ENCODE assay signal across 15 cellular contexts in the genomic region with DNA sequence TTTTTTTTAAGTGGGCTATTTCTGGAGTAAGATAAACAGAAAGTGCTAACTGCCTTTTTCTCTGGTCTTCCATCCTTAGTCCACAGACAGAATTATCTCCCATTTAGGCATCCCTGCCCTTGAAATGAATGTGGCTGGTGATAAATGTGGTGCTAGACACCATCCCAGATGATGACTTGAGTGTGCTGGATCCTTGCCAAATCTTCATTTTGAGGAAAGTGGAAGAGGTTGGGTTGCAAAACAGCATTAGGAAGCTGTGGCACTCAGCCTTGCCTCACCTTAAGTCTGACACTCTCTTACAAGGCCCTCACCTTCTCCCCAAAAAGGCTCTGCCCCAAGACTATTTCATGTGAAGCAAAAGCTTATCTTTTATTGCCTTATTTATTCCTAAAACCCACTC.
DNase-seq lines count a peak whose midpoint lies in the region; ATAC-seq and TF ChIP-seq lines count a peak whose summit lies in the region.
"Had no signal": no experiment of that assay in that cellular context is flagged by ENCODE, and none has a peak within 500 bp of the region (broad histone marks: within the 10 kb centered on the region; RNA-seq: fewer than 3 reads in every experiment).

No MANE protein-coding gene starts in this region.

- ATAC-seq in HG03159 (IDR thresholded peaks at IDR 0.05; ENCODE audit: unreplicated experiment) (no peak), HG03354 (IDR thresholded peaks at IDR 0.05; ENCODE audit: poor library complexity, severe bottlenecking, unreplicated experiment) (no peak)
- ATAC-seq: PC-3 had no signal

- no peak for TF ChIP-seq POLR2A in erythroblast (IDR thresholded peaks at IDR 0.05; ENCODE audit: low read length)

- DNase-seq in NCI-H748 (lab: John Stamatoyannopoulos, UW; ENCODE audit: unreplicated experiment) (peak; percentile 20), NCI-H748 treated with DMSO at 0.1 percent for 48 hours (lab: John Stamatoyannopoulos, UW) (no peak), NCI-H187 treated with DMSO at 0.1 percent for 48 hours (lab: John Stamatoyannopoulos, UW) (peak; percentile 65), NCI-H2227 treated with DMSO at 0.1 percent for 48 hours (lab: John Stamatoyannopoulos, UW) (peak; percentile 53), erythroblast (lab: John Stamatoyannopoulos, UW) (peak; percentile 83 to 85)
- DNase-seq in stimulated activated CD4-positive, alpha-beta T cell treated with anti-CD3 and anti-CD28 coated beads, Interleukin-4, amount 100 ng/mL, for 1 hour: no peak
- DNase-seq: HFFc6, Karpas-422, MM.1S, NCI-H146, NCI-H2107, NCI-H510A, PC-3 had no signal

Comparison
In these comparisons a context has a peak if more than half of its experiments do, and no peak if none do; other contexts are left out.
1. DNase-seq: peak in NCI-H748 (single experiment), NCI-H187 treated with DMSO at 0.1 percent for 48 hours (single experiment), NCI-H2227 treated with DMSO at 0.1 percent for 48 hours (single experiment) and erythroblast (2 of 2); none in NCI-H748 treated with DMSO at 0.1 percent for 48 hours (single experiment) and stimulated activated CD4-positive, alpha-beta T cell treated with anti-CD3 and anti-CD28 coated beads, Interleukin-4, amount 100 ng/mL, for 1 hour (single experiment).